Comparison of ENCODE assay signal across 1 cellular context in the genomic region with DNA sequence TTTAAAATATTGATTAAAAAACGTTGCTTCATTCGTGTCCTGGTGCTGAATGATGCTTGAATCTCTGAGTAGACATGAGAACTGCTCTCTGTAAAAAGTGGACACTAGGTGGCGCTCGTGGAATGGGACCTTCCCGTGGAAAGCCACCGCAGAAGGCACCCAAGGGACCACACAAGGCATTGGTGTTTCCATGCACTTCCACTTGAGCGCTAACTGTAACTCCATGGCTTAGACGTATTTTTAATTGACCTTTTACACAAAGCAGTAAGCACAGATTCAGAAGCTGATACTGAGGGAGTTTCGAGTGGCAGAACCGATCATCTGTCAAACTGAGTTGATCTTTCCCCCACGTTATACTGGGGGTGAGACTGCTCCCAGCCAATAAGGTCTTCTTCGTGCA.
TF ChIP-seq lines count a peak whose summit lies in the region.

No MANE protein-coding gene starts in this region.

TF ChIP-seq in Ishikawa, 13 proteins besides CTCF, POLR2A, EP300 and RAD21 (continued from another document):
- TF ChIP-seq, protein P1, sequence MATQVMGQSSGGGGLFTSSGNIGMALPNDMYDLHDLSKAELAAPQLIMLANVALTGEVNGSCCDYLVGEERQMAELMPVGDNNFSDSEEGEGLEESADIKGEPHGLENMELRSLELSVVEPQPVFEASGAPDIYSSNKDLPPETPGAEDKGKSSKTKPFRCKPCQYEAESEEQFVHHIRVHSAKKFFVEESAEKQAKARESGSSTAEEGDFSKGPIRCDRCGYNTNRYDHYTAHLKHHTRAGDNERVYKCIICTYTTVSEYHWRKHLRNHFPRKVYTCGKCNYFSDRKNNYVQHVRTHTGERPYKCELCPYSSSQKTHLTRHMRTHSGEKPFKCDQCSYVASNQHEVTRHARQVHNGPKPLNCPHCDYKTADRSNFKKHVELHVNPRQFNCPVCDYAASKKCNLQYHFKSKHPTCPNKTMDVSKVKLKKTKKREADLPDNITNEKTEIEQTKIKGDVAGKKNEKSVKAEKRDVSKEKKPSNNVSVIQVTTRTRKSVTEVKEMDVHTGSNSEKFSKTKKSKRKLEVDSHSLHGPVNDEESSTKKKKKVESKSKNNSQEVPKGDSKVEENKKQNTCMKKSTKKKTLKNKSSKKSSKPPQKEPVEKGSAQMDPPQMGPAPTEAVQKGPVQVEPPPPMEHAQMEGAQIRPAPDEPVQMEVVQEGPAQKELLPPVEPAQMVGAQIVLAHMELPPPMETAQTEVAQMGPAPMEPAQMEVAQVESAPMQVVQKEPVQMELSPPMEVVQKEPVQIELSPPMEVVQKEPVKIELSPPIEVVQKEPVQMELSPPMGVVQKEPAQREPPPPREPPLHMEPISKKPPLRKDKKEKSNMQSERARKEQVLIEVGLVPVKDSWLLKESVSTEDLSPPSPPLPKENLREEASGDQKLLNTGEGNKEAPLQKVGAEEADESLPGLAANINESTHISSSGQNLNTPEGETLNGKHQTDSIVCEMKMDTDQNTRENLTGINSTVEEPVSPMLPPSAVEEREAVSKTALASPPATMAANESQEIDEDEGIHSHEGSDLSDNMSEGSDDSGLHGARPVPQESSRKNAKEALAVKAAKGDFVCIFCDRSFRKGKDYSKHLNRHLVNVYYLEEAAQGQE (IDR thresholded peaks at IDR 0.05; ENCODE audit: low read depth): no peak
- TF ChIP-seq ZBTB7A (IDR thresholded peaks at IDR 0.05; ENCODE audit: low read depth) (no peak), MAX (IDR thresholded peaks at IDR 0.05) (no peak), FOXM1 (IDR thresholded peaks at IDR 0.05; ENCODE audit: borderline replicate concordance, low read depth) (no peak), EGR1 (IDR thresholded peaks at IDR 0.05) (no peak), CREB1 (IDR thresholded peaks at IDR 0.05; ENCODE audit: low read depth) (no peak)
TF ChIP-seq in Ishikawa: peak in this region for 0.
